16 cellular contexts compared by ENCODE assay signal in the genomic region with DNA sequence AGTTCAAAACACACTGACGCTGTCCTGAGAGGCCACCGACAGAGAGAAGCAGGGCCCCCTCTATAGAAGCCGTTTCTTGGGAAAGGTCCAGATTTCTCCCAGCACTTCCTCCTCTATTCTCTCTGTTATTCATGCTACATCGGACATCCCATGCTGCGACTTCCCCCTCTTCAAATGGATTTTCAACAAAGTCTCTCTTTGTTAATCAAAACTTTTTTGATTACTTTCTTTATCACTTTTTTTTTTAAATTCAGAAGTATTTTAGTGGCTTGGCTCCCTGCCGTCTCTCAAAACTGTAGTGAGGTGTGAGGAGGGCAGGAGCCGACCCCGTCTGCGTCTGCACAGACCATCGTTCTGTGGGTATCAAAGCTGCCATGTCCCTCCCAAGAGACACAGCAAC.
DNase-seq lines count a peak whose midpoint lies in the region; ATAC-seq, FAIRE-seq and TF ChIP-seq lines count a peak whose summit lies in the region.
"Had no signal": no experiment of that assay in that cellular context is flagged by ENCODE, and none has a peak within 500 bp of the region (broad histone marks: within the 10 kb centered on the region; RNA-seq: fewer than 3 reads in every experiment).

No MANE protein-coding gene starts in this region.

- no peaks in the 10 kb centered on the region for H3K9me3 ChIP-seq in kidney (ENCODE audit: control insufficient read depth in 1 of 2, low read length in 2 of 2)
- H3K9me3 ChIP-seq in smooth muscle cell (replicated peaks; ENCODE audit: low read depth): no peaks in the 10 kb centered on the region
- no peaks in the 10 kb centered on the region for H3K9me3 ChIP-seq in spleen
- H3K9me3 ChIP-seq: thoracic aorta had no signal

- H3K9ac ChIP-seq in kidney (ENCODE audit: low read length in 2 of 2) (no peak overlapping the region), smooth muscle cell (ENCODE audit: low read depth) (no peak overlapping the region)

- H3K27me3 ChIP-seq in smooth muscle cell (ENCODE audit: low read depth): no peaks in the 10 kb centered on the region
- no peaks in the 10 kb centered on the region for H3K27me3 ChIP-seq in spleen (replicated peaks in 1 of 7)

- H3K79me2 ChIP-seq in smooth muscle cell (ENCODE audit: low read depth): no peaks in the 10 kb centered on the region

- H4K20me1 ChIP-seq in smooth muscle cell (ENCODE audit: low read depth): no peaks in the 10 kb centered on the region

- H3K4me1 ChIP-seq in kidney (ENCODE audit: control insufficient read depth in 1 of 2, insufficient read depth in 1 of 2, low read depth in 1 of 2, low read length in 2 of 2) (peaks cover 15 to 21% of the 10 kb centered on the region in 2 donors), smooth muscle cell (ENCODE audit: low read depth) (peaks cover 34% of the 10 kb centered on the region), spleen (peaks cover 16 to 66% (median 42%) of the 10 kb centered on the region in 6 donors)

- ATAC-seq in HG02981 (IDR thresholded peaks at IDR 0.05; ENCODE audit: unreplicated experiment) (no peak), HG02678 (IDR thresholded peaks at IDR 0.05; ENCODE audit: unreplicated experiment) (no peak)
- ATAC-seq: GM12878 had no signal

- DNase-seq in COLO829 (ENCODE audit: low spot score) (peak; percentile 72), kidney (no peak), smooth muscle cell (lab: John Stamatoyannopoulos, UW; ENCODE audit: unreplicated experiment) (no peak), NCI-H1694 (lab: John Stamatoyannopoulos, UW) (no peak), spleen (no peak)
- DNase-seq: activated effector memory CD4-positive, alpha-beta T cell treated with anti-CD3 and anti-CD28 coated beads, Interleukin-2, amount 50 U/mL, for 16 hours; effector CD8-positive, alpha-beta T cell; NCI-H1048; NCI-H524; stimulated activated CD4-positive, alpha-beta T cell treated with anti-CD3 and anti-CD28 coated beads, Interleukin-4, amount 100 ng/mL, for 24 hours had no signal

- TF ChIP-seq CTCF in kidney (IDR thresholded peaks at IDR 0.05; ENCODE audit: borderline replicate concordance, extremely low read depth, insufficient read depth) (no peak), smooth muscle cell (IDR thresholded peaks at IDR 0.05; ENCODE audit: borderline replicate concordance, insufficient read depth, poor library complexity, severe bottlenecking) (no peak), spleen (IDR thresholded peaks at IDR 0.05 in 8 of 11, conservative IDR thresholded peaks at IDR 0.05 in 3 of 11) (no peak)

- H3K36me3 ChIP-seq in kidney (ENCODE audit: control insufficient read depth in 1 of 2, insufficient read depth in 2 of 2, low read length in 2 of 2) (no peaks in the 10 kb centered on the region), smooth muscle cell (ENCODE audit: low read depth) (no peaks in the 10 kb centered on the region), spleen (no peaks in the 10 kb centered on the region)
- H3K36me3 ChIP-seq: thoracic aorta had no signal

- no peak for TF ChIP-seq POLR2A in spleen (IDR thresholded peaks at IDR 0.05)

- no peak for FAIRE-seq in kidney (lab: Jason Lieb, UNC)

- H3K4me2 ChIP-seq in smooth muscle cell: no peak overlapping the region

- H3K27ac ChIP-seq in adipose tissue (ENCODE audit: low read depth, low read length): peak overlapping the region; percentile 29
- peak overlapping the region; percentile 79 to 80 for H3K27ac ChIP-seq in kidney (ENCODE audit: low read depth in 2 of 2, low read length in 2 of 2)
- H3K27ac ChIP-seq in smooth muscle cell (ENCODE audit: low read depth): peak overlapping the region; percentile 59
- H3K27ac ChIP-seq in spleen: peak overlapping the region in 3 of 8 donors; percentile 78 to 81 (median 81)
- H3K27ac ChIP-seq: HL-60 had no signal

- 65 to 68% (median 66%) methylated on average over 10 of the region's 10 CpGs for WGBS in adipose tissue, 3 donors
- 83% methylated on average over 10 of the region's 10 CpGs for whole genome bisulfite sequencing in smooth muscle cell (ENCODE audit: low lambda C conversion rate)
- 65 to 80% (median 73%) methylated on average over 10 of the region's 10 CpGs for WGBS in spleen, 5 donors

- no peak overlapping the region for H2AFZ ChIP-seq in smooth muscle cell (ENCODE audit: low read depth)

- peak overlapping the region in 1 of 2 donors; percentile 58 for H3K4me3 ChIP-seq in kidney (ENCODE audit: low read length in 2 of 2)
- H3K4me3 ChIP-seq in smooth muscle cell: no peak overlapping the region
- H3K4me3 ChIP-seq in spleen: no peak overlapping the region

- intact Hi-C loops in kidney (cut with DNase I): no loop called here
- intact Hi-C loops in spleen (cut with DNase I; ENCODE audit: low total_unique reads): no loop called here

- H3F3A ChIP-seq in smooth muscle cell (ENCODE audit: low read depth): peaks cover 14% of the 10 kb centered on the region
